17 cellular contexts compared by ENCODE assay signal in the genomic region with DNA sequence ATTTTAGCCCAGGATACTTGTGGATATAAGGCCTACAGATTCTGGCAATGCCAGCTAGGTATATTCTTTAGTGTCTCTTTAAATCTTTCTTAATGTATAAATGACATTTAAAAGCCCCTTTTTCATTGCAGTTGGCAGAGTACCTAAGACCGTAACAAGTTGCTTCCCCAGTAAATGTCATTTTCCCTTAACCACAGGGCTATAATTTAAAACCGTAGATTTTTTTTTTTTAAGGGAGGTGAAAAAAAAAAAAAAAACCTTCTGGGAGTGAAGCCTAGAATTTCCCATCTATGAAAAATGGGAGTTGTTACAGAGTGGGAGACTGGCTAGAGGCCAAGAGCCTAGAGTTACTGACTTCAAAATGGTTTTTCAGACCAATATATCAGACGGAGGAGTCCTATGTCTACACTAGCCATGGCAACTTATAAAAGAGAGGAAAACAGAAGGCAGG.
DNase-seq lines count a peak whose midpoint lies in the region; ATAC-seq, FAIRE-seq and TF ChIP-seq lines count a peak whose summit lies in the region.
"Had no signal": no experiment of that assay in that cellular context is flagged by ENCODE, and none has a peak within 500 bp of the region (broad histone marks: within the 10 kb centered on the region; RNA-seq: fewer than 3 reads in every experiment).

No MANE protein-coding gene starts in this region.

- H3K27ac Mint-ChIP-seq in astrocyte (ENCODE audit: unreplicated experiment): no peak overlapping the region
- no peak overlapping the region for H3K27ac Mint-ChIP-seq in activated CD4-positive, alpha-beta T cell treated with anti-CD3 and anti-CD28 coated beads for 36 hours
- no peak overlapping the region for H3K27ac Mint-ChIP-seq in natural killer cell treated with Interleukin-12 subunit alpha and Interleukin-12 subunit beta and Interleukin-15 and Interleukin-18, amount 100 ng/mL, for 72 hours
- H3K27ac Mint-ChIP-seq: B cell; CD4-positive, alpha-beta T cell; HFFc6 had no signal

- no peaks in the 10 kb centered on the region for H3K9me3 Mint-ChIP-seq in astrocyte (ENCODE audit: unreplicated experiment)
- no peaks in the 10 kb centered on the region for H3K9me3 Mint-ChIP-seq in activated CD4-positive, alpha-beta T cell treated with anti-CD3 and anti-CD28 coated beads for 36 hours (ENCODE audit: low read depth)
- no peaks in the 10 kb centered on the region for H3K9me3 Mint-ChIP-seq in natural killer cell treated with Interleukin-12 subunit alpha and Interleukin-12 subunit beta and Interleukin-15 and Interleukin-18, amount 100 ng/mL, for 72 hours
- H3K9me3 Mint-ChIP-seq: CD4-positive, alpha-beta T cell; HFFc6 had no signal

- H3K36me3 Mint-ChIP-seq in astrocyte (ENCODE audit: low read depth, unreplicated experiment): no peaks in the 10 kb centered on the region
- H3K36me3 Mint-ChIP-seq in activated CD4-positive, alpha-beta T cell treated with anti-CD3 and anti-CD28 coated beads for 36 hours (ENCODE audit: low read depth): no peaks in the 10 kb centered on the region
- H3K36me3 Mint-ChIP-seq in natural killer cell treated with Interleukin-12 subunit alpha and Interleukin-12 subunit beta and Interleukin-15 and Interleukin-18, amount 100 ng/mL, for 72 hours: no peaks in the 10 kb centered on the region

- H3K9ac ChIP-seq in astrocyte (ENCODE audit: low read length): no peak overlapping the region

- no peaks in the 10 kb centered on the region for H4K20me1 ChIP-seq in astrocyte (ENCODE audit: insufficient read depth, low read length)

- CTCF ChIA-PET in activated CD4-positive, alpha-beta T cell treated with anti-CD3 and anti-CD28 coated beads for 36 hours (lab: Charles Lee): no interaction called here

- no peak overlapping the region for H2AFZ ChIP-seq in astrocyte (ENCODE audit: low read depth, low read length)

- no peak for FAIRE-seq in astrocyte (lab: Jason Lieb, UNC)
- FAIRE-seq in GM12892 (lab: Jason Lieb, UNC): no peak

- no peaks in the 10 kb centered on the region for H3K4me1 Mint-ChIP-seq in astrocyte (ENCODE audit: low read depth, unreplicated experiment)
- H3K4me1 Mint-ChIP-seq in activated CD4-positive, alpha-beta T cell treated with anti-CD3 and anti-CD28 coated beads for 36 hours: peaks cover 7% of the 10 kb centered on the region
- H3K4me1 Mint-ChIP-seq in natural killer cell treated with Interleukin-12 subunit alpha and Interleukin-12 subunit beta and Interleukin-15 and Interleukin-18, amount 100 ng/mL, for 72 hours (ENCODE audit: low read depth in 2 of 2): peaks cover 6% of the 10 kb centered on the region in 2 donors

- no peaks in the 10 kb centered on the region for H3K79me2 ChIP-seq in astrocyte (ENCODE audit: insufficient read depth, low read length)

- intact Hi-C loops in activated CD4-positive, alpha-beta T cell treated with anti-CD3 and anti-CD28 coated beads for 36 hours (cut with DNase I, micrococcal nuclease): no loop called here

- ATAC-seq in activated CD4-positive, alpha-beta T cell treated with anti-CD3 and anti-CD28 coated beads for 36 hours: no peak
- no peak for ATAC-seq in natural killer cell treated with Interleukin-12 subunit alpha and Interleukin-12 subunit beta and Interleukin-15 and Interleukin-18, amount 100 ng/mL, for 72 hours

- H3K27me3 Mint-ChIP-seq in astrocyte (ENCODE audit: low read depth, unreplicated experiment): no peaks in the 10 kb centered on the region
- H3K27me3 Mint-ChIP-seq in activated CD4-positive, alpha-beta T cell treated with anti-CD3 and anti-CD28 coated beads for 36 hours: no peaks in the 10 kb centered on the region
- H3K27me3 Mint-ChIP-seq in natural killer cell treated with Interleukin-12 subunit alpha and Interleukin-12 subunit beta and Interleukin-15 and Interleukin-18, amount 100 ng/mL, for 72 hours: no peaks in the 10 kb centered on the region
- H3K27me3 Mint-ChIP-seq: B cell; CD4-positive, alpha-beta T cell had no signal

- no peaks in the 10 kb centered on the region for H3K36me3 ChIP-seq in astrocyte (ENCODE audit: insufficient read depth, low read length)

- DNase-seq in H4 (ENCODE audit: low spot score): peak; percentile 7
- DNase-seq in NCI-H1092 (lab: John Stamatoyannopoulos, UW): peak; percentile 9
- DNase-seq in astrocyte (ENCODE audit: low read depth): peak; percentile 75
- DNase-seq in left kidney (ENCODE audit: low read depth, low spot score): peak; percentile 53
- no peak for DNase-seq in activated CD4-positive, alpha-beta T cell treated with anti-CD3 and anti-CD28 coated beads for 36 hours
- no peak for DNase-seq in GM12892 (ENCODE audit: insufficient read length)
- DNase-seq in stimulated activated naive CD4-positive, alpha-beta T cell treated with Interleukin-2 at 50 U/mL for 16 hours (lab: John Stamatoyannopoulos, UW): no peak
- no peak for DNase-seq in natural killer cell treated with Interleukin-12 subunit alpha and Interleukin-12 subunit beta and Interleukin-15 and Interleukin-18, amount 100 ng/mL, for 72 hours (ENCODE audit: low spot score)
- DNase-seq: CD4-positive, alpha-beta T cell; DND-41; GF-D8; HFFc6; MV-4-11; NCI-H1694 treated with DMSO at 0.1 percent for 48 hours; NCI-H82; SW 1271 had no signal

- no peak overlapping the region for H3K4me3 ChIP-seq in astrocyte (ENCODE audit: insufficient read depth, low read depth, low read length)

- no peaks in the 10 kb centered on the region for H3K27me3 ChIP-seq in astrocyte (ENCODE audit: insufficient read depth, low read length)

- H3K27ac ChIP-seq in astrocyte (ENCODE audit: low read depth, low read length): no peak overlapping the region

- no peaks in the 10 kb centered on the region for H3K9me3 ChIP-seq in astrocyte (ENCODE audit: insufficient read depth, low read depth, low read length)

- TF ChIP-seq CTCF in astrocyte (IDR thresholded peaks at IDR 0.05; ENCODE audit: insufficient read depth, low read depth, low read length): no peak

- no peak for TF ChIP-seq POLR2A in GM12892 (IDR thresholded peaks at IDR 0.05; ENCODE audit: low read depth, low read length)

- H3K4me3 Mint-ChIP-seq in astrocyte (ENCODE audit: unreplicated experiment): no peak overlapping the region
- no peak overlapping the region for H3K4me3 Mint-ChIP-seq in activated CD4-positive, alpha-beta T cell treated with anti-CD3 and anti-CD28 coated beads for 36 hours
- H3K4me3 Mint-ChIP-seq in natural killer cell treated with Interleukin-12 subunit alpha and Interleukin-12 subunit beta and Interleukin-15 and Interleukin-18, amount 100 ng/mL, for 72 hours: no peak overlapping the region
- H3K4me3 Mint-ChIP-seq: B cell; CD4-positive, alpha-beta T cell; HFFc6 had no signal

- no peaks in the 10 kb centered on the region for H3K4me1 ChIP-seq in astrocyte (ENCODE audit: insufficient read depth, low read length)

- no peak overlapping the region for H3K4me2 ChIP-seq in astrocyte (ENCODE audit: low read length)

- POLR2A ChIA-PET in activated CD4-positive, alpha-beta T cell treated with anti-CD3 and anti-CD28 coated beads for 36 hours (lab: Charles Lee): interaction anchor here (0.7 kb wide), 1 partner anchor 78 kb away, joined by 4 read pairs; no protein-coding TSS in a partner anchor

Comparison
In these comparisons a context has a peak if more than half of its experiments do, and no peak if none do; other contexts are left out.
1. DNase-seq: peak in H4 (single experiment), NCI-H1092 (single experiment), astrocyte (single experiment) and left kidney (single experiment); none in activated CD4-positive, alpha-beta T cell treated with anti-CD3 and anti-CD28 coated beads for 36 hours (single experiment), GM12892 (single experiment), stimulated activated naive CD4-positive, alpha-beta T cell treated with Interleukin-2 at 50 U/mL for 16 hours (single experiment) and natural killer cell treated with Interleukin-12 subunit alpha and Interleukin-12 subunit beta and Interleukin-15 and Interleukin-18, amount 100 ng/mL, for 72 hours (single experiment).